ENCODE assay signal across 1 cellular context in genomic region chr3:161348791-161349400, GRCh38.
TF ChIP-seq lines count a peak whose summit lies in the region.

No MANE protein-coding gene starts in this region.

TF ChIP-seq in WTC11, 78 proteins besides CTCF, POLR2A, EP300 and RAD21 (continued from another document):
- TF ChIP-seq AFF4 (CRISPR knock-in tag; IDR thresholded peaks at IDR 0.05; ENCODE audit: borderline replicate concordance) (no peak), TEAD1 (CRISPR knock-in tag; IDR thresholded peaks at IDR 0.05) (no peak), FOXJ3 (CRISPR knock-in tag; IDR thresholded peaks at IDR 0.05; ENCODE audit: borderline replicate concordance) (no peak), SOX15 (CRISPR knock-in tag; IDR thresholded peaks at IDR 0.05) (no peak)
- TF ChIP-seq, protein P1, sequence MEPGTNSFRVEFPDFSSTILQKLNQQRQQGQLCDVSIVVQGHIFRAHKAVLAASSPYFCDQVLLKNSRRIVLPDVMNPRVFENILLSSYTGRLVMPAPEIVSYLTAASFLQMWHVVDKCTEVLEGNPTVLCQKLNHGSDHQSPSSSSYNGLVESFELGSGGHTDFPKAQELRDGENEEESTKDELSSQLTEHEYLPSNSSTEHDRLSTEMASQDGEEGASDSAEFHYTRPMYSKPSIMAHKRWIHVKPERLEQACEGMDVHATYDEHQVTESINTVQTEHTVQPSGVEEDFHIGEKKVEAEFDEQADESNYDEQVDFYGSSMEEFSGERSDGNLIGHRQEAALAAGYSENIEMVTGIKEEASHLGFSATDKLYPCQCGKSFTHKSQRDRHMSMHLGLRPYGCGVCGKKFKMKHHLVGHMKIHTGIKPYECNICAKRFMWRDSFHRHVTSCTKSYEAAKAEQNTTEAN (CRISPR knock-in tag; IDR thresholded peaks at IDR 0.05) = no peak
